Comparison of ENCODE assay signal across 8 cellular contexts in genomic region chr11:114059984-114060401, GRCh38. TPM values are rescaled to one million over a fixed set of nuclear protein-coding genes. Genes with fewer than 3 reads are reported as not detected.
DNase-seq lines count a peak whose midpoint lies in the region; ATAC-seq and TF ChIP-seq lines count a peak whose summit lies in the region.

No MANE protein-coding gene starts in this region.

- no peak overlapping the region for H3K27ac Mint-ChIP-seq in T-helper 1 cell treated with Interleukin-12 subunit alpha and Interleukin-12 subunit beta and Interleukin-4 antibody, amounts not matched to agents 30 μg/mL and 1 μg/mL, for 36 hours

- H3K27ac ChIP-seq in osteoblast (ENCODE audit: low read depth, low read length) = no peak overlapping the region

- H3K9me3 ChIP-seq in osteoblast (ENCODE audit: low read depth, low read length) = no peaks in the 10 kb centered on the region

- peak; percentile 36 to 39 for ATAC-seq in activated T-cell treated with anti-CD3 and anti-CD28 coated beads, Interleukin-2, amount 50 U/mL, for 4 hours
- ATAC-seq in GM21737 (IDR thresholded peaks at IDR 0.05; ENCODE audit: unreplicated experiment) (no peak), HG03135 (IDR thresholded peaks at IDR 0.05; ENCODE audit: unreplicated experiment) (no peak)

- peak overlapping the region; percentile 80 for H3K4me3 Mint-ChIP-seq in T-helper 1 cell treated with Interleukin-12 subunit alpha and Interleukin-12 subunit beta and Interleukin-4 antibody, amounts not matched to agents 30 μg/mL and 1 μg/mL, for 36 hours
- peak overlapping the region; percentile 85 for H3K4me3 Mint-ChIP-seq in activated T-cell treated with anti-CD3 and anti-CD28 coated beads, Interleukin-2, amount 50 U/mL, for 4 hours

- no peaks in the 10 kb centered on the region for H3K9me3 Mint-ChIP-seq in T-helper 1 cell treated with Interleukin-12 subunit alpha and Interleukin-12 subunit beta and Interleukin-4 antibody, amounts not matched to agents 30 μg/mL and 1 μg/mL, for 36 hours
- no peaks in the 10 kb centered on the region for H3K9me3 Mint-ChIP-seq in activated T-cell treated with anti-CD3 and anti-CD28 coated beads, Interleukin-2, amount 50 U/mL, for 4 hours

- H3K4me3 ChIP-seq in foreskin fibroblast (ENCODE audit: low read depth in 1 of 2, low read length in 2 of 2) (peak overlapping the region; percentile 52 to 53), osteoblast (ENCODE audit: insufficient read depth, low read length) (peak overlapping the region; percentile 72)

- no peak for DNase-seq in T-helper 1 cell
- DNase-seq in activated T-cell treated with anti-CD3 and anti-CD28 coated beads, Interleukin-2, amount 50 U/mL, for 4 hours = peak; percentile 17
- peak; percentile 52 to 77 for DNase-seq in foreskin fibroblast
- no peak for DNase-seq in osteoblast (ENCODE audit: insufficient read length, low spot score, missing footprints)
- DNase-seq in ecto neural progenitor cell (ENCODE audit: low spot score) = no peak

- peaks cover 8% of the 10 kb centered on the region for H3K4me1 Mint-ChIP-seq in T-helper 1 cell treated with Interleukin-12 subunit alpha and Interleukin-12 subunit beta and Interleukin-4 antibody, amounts not matched to agents 30 μg/mL and 1 μg/mL, for 36 hours (ENCODE audit: low read depth)
- H3K4me1 Mint-ChIP-seq in activated T-cell treated with anti-CD3 and anti-CD28 coated beads, Interleukin-2, amount 50 U/mL, for 4 hours (ENCODE audit: low read depth) = peaks cover 6% of the 10 kb centered on the region

- H3K79me2 ChIP-seq in osteoblast (ENCODE audit: insufficient read depth, low read length) = no peaks in the 10 kb centered on the region

- H3K4me2 ChIP-seq in osteoblast (ENCODE audit: insufficient read depth, low read length) = peak overlapping the region; percentile 75

- TF ChIP-seq CTCF in foreskin fibroblast (IDR thresholded peaks at IDR 0.05; ENCODE audit: low read depth, low read length) = no peak
- no peak for TF ChIP-seq CTCF in osteoblast (IDR thresholded peaks at IDR 0.05; ENCODE audit: extremely low read depth, low read depth, low read length)

- H3K36me3 Mint-ChIP-seq in T-helper 1 cell treated with Interleukin-12 subunit alpha and Interleukin-12 subunit beta and Interleukin-4 antibody, amounts not matched to agents 30 μg/mL and 1 μg/mL, for 36 hours (ENCODE audit: low read depth) = no peaks in the 10 kb centered on the region
- H3K36me3 Mint-ChIP-seq in activated T-cell treated with anti-CD3 and anti-CD28 coated beads, Interleukin-2, amount 50 U/mL, for 4 hours (ENCODE audit: insufficient read depth) = no peaks in the 10 kb centered on the region

- peaks cover 72% of the 10 kb centered on the region for H3K27me3 Mint-ChIP-seq in T-helper 1 cell treated with Interleukin-12 subunit alpha and Interleukin-12 subunit beta and Interleukin-4 antibody, amounts not matched to agents 30 μg/mL and 1 μg/mL, for 36 hours (ENCODE audit: low read depth)
- peaks cover 21% of the 10 kb centered on the region for H3K27me3 Mint-ChIP-seq in activated T-cell treated with anti-CD3 and anti-CD28 coated beads, Interleukin-2, amount 50 U/mL, for 4 hours (ENCODE audit: low read depth)

- H3K27me3 ChIP-seq in osteoblast (ENCODE audit: insufficient read depth, low read length) = peaks cover 57% of the 10 kb centered on the region

- no peaks in the 10 kb centered on the region for H4K20me1 ChIP-seq in osteoblast (ENCODE audit: insufficient read depth, low read length)

- H3K4me1 ChIP-seq in osteoblast (ENCODE audit: insufficient read depth, low read length) = peaks cover 8% of the 10 kb centered on the region

- H3K36me3 ChIP-seq in osteoblast (ENCODE audit: insufficient read depth, low read length) = no peaks in the 10 kb centered on the region

- no peak overlapping the region for H2AFZ ChIP-seq in osteoblast (ENCODE audit: low read length)

RNA-seq across cellular contexts. Expression of gene ZBTB16, which starts 0.5 kb away (rescaled TPM):
- total RNA-seq in activated T-cell treated with anti-CD3 and anti-CD28 coated beads, Interleukin-2, amount 50 U/mL, for 4 hours = 1 to 10 TPM; 3.4 to 4.4 (median 4.1) TPM
- total RNA-seq in osteoblast = under 0.01 TPM in 1 of 2 replicates, not detected in the other

Comparison
In these comparisons a context has a peak if more than half of its experiments do, and no peak if none do; other contexts are left out.
1. DNase-seq: peak in activated T-cell treated with anti-CD3 and anti-CD28 coated beads, Interleukin-2, amount 50 U/mL, for 4 hours (single experiment) and foreskin fibroblast (2 of 2); none in T-helper 1 cell (0 of 5), osteoblast (single experiment) and ecto neural progenitor cell (single experiment).
2. ATAC-seq: peak in activated T-cell treated with anti-CD3 and anti-CD28 coated beads, Interleukin-2, amount 50 U/mL, for 4 hours (2 of 2); none in GM21737 (single experiment) and HG03135 (single experiment).